ENCODE assay signal across 24 cellular contexts in genomic region chr18:52002600-52002999, GRCh38.
"Had no signal": no experiment of that assay in that cellular context is flagged by ENCODE, and none has a peak within 500 bp of the region (broad histone marks: within the 10 kb centered on the region; RNA-seq: fewer than 3 reads in every experiment).

No MANE protein-coding gene starts in this region.

- H2AFZ ChIP-seq: hepatocyte had no signal

- H3K4me2 ChIP-seq: hepatocyte had no signal

- H3K4me3 ChIP-seq: hepatocyte, left ventricle myocardium inferior, lung, mucosa of descending colon, pancreas, prostate gland, skin epidermis, stomach, thoracic aorta, tibial artery, upper lobe of right lung had no signal

- H3K4me1 ChIP-seq: left ventricle myocardium inferior, pancreas, prostate gland, stomach, tibial artery, upper lobe of right lung had no signal

- H3K27ac ChIP-seq: hepatocyte, left ventricle myocardium inferior, pancreas, prostate gland, skin epidermis, stomach, thoracic aorta, tibial artery, upper lobe of right lung had no signal

- H3K9me3 ChIP-seq: left ventricle myocardium inferior, mucosa of descending colon, pancreas, prostate gland, stomach, thoracic aorta, tibial artery, upper lobe of right lung had no signal

- DNase-seq: islet precursor cell; left ventricle myocardium inferior; midbrain; mucosa of descending colon; naive thymus-derived CD4-positive, alpha-beta T cell; nucleus accumbens; pancreas; posterior cingulate gyrus; retina; right cardiac atrium; stimulated activated CD4-positive, alpha-beta T cell treated with anti-CD3 and anti-CD28 coated beads, Interleukin-12 subunit alpha, Interleukin-12 subunit beta, amount 100 ng/mL, for 4 hours; stimulated activated CD4-positive, alpha-beta T cell treated with anti-CD3 and anti-CD28 coated beads, Interleukin-15, amount 100 ng/mL, for 24 hours; stimulated activated CD4-positive, alpha-beta T cell treated with anti-CD3 and anti-CD28 coated beads, Interleukin-2, amount 100 ng/mL, for 24 hours; stimulated activated CD4-positive, alpha-beta T cell treated with anti-CD3 and anti-CD28 coated beads, Interleukin-4, amount 100 ng/mL, for 1 hour; stimulated activated naive B cell treated with anti-CD40 and anti-IgM and Interleukin-4, amounts not matched to agents 10 μg/mL and 1 μg/mL and 100 μg/mL, for 72 hours; stimulated activated naive CD8-positive, alpha-beta T cell treated with anti-CD3 and anti-CD28 coated beads, Interleukin-15, Interleukin-2, amounts not matched to agents 100 U/mL and 50 U/mL, for 24 hours; stomach; tibial artery; upper lobe of right lung had no signal

- H3K27me3 ChIP-seq: hepatocyte, pancreas, stomach, tibial artery, upper lobe of right lung had no signal

- H3K79me2 ChIP-seq: hepatocyte had no signal

- H3K36me3 ChIP-seq: left ventricle myocardium inferior, pancreas, prostate gland, stomach, thoracic aorta, tibial artery, upper lobe of right lung had no signal
